In the genomic region with DNA sequence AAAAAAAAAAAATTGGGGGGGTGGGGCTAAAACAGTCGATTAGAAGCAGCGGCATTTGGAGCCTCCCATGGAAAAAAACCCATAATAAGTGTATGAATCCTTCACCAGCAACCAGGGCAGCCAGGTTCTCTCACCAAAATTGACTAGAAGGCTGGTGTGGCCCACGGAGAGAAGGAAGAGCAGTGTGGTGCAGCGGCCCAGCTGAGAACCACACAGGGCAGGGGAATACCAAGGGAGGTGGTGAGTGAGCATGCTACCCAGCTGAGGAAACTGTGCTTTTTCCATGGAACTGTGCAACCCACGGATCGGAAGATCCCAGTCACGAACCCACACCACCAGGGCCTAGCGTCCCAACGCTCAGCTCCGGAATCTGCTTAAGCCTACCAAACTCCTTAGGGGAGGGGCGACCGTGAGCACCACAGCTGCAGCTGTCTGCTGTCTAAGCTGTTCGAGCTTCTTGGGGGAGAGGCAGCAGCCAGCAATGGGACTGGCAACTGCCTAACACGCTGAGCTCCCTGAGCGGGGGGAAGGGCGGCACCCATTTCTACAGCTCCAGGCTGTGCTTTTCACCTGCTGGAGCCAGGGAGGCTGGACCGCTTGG, we compare ENCODE assay signal across 1 cellular context.
TF ChIP-seq lines count a peak whose summit lies in the region.

No MANE protein-coding gene starts in this region.

TF ChIP-seq in GM23338, 12 proteins besides CTCF, POLR2A, EP300 and RAD21 (continued from another document):
- TF ChIP-seq, protein P1, sequence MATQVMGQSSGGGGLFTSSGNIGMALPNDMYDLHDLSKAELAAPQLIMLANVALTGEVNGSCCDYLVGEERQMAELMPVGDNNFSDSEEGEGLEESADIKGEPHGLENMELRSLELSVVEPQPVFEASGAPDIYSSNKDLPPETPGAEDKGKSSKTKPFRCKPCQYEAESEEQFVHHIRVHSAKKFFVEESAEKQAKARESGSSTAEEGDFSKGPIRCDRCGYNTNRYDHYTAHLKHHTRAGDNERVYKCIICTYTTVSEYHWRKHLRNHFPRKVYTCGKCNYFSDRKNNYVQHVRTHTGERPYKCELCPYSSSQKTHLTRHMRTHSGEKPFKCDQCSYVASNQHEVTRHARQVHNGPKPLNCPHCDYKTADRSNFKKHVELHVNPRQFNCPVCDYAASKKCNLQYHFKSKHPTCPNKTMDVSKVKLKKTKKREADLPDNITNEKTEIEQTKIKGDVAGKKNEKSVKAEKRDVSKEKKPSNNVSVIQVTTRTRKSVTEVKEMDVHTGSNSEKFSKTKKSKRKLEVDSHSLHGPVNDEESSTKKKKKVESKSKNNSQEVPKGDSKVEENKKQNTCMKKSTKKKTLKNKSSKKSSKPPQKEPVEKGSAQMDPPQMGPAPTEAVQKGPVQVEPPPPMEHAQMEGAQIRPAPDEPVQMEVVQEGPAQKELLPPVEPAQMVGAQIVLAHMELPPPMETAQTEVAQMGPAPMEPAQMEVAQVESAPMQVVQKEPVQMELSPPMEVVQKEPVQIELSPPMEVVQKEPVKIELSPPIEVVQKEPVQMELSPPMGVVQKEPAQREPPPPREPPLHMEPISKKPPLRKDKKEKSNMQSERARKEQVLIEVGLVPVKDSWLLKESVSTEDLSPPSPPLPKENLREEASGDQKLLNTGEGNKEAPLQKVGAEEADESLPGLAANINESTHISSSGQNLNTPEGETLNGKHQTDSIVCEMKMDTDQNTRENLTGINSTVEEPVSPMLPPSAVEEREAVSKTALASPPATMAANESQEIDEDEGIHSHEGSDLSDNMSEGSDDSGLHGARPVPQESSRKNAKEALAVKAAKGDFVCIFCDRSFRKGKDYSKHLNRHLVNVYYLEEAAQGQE (IDR thresholded peaks at IDR 0.05; ENCODE audit: unreplicated experiment): no peak
- TF ChIP-seq ZNF331 (CRISPR knock-in tag; IDR thresholded peaks at IDR 0.05; ENCODE audit: low read depth) (no peak), POLR2AphosphoS5 (IDR thresholded peaks at IDR 0.05; ENCODE audit: low read depth) (no peak)
